Comparison of ENCODE assay signal across 1 cellular context in the genomic region with DNA sequence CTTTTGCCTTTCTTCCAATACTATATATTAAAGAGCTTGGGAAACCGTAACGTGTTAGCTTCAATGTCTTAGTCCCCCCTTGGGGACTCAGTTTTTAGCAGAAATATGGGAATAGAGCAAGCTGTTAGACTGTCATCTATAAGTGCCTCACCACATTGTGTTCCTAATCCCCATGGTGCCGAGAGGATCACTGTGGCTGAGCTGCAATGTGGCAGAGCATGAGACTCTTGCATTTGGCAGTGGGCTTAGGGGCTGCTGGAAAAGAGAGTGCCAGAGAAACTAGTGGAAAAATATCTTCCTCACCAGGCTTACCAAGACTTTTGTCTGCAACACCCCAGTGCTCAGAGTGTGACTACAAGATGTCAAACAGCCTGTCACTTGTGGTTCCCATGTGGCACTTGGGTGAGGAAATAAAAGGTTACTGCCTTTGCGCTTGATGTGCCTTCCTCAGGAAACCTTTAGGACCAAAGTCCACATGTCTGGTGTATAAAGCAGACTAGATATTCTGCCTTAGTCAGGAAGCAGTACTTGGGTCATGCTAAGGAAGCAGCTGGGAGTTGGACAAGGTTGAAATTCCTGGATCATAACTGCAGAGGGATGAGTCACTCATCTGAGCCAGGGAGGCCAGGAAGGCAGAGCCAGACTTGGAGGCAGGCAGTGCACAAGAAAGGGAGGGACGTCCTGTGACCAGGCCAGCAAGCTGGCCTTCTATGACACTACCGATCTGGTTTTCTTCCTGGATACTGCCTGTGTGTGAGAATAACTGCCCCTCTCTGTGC.
TF ChIP-seq lines count a peak whose summit lies in the region.

No MANE protein-coding gene starts in this region.

TF ChIP-seq in WTC11, 78 proteins besides CTCF, POLR2A, EP300 and RAD21 (continued from another document):
- TF ChIP-seq, protein P1, sequence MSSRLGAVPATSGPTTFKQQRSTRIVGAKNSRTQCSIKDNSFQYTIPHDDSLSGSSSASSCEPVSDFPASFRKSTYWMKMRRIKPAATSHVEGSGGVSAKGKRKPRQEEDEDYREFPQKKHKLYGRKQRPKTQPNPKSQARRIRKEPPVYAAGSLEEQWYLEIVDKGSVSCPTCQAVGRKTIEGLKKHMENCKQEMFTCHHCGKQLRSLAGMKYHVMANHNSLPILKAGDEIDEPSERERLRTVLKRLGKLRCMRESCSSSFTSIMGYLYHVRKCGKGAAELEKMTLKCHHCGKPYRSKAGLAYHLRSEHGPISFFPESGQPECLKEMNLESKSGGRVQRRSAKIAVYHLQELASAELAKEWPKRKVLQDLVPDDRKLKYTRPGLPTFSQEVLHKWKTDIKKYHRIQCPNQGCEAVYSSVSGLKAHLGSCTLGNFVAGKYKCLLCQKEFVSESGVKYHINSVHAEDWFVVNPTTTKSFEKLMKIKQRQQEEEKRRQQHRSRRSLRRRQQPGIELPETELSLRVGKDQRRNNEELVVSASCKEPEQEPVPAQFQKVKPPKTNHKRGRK (CRISPR knock-in tag; IDR thresholded peaks at IDR 0.05; ENCODE audit: borderline replicate concordance): no peak
- TF ChIP-seq PRRX2 (CRISPR knock-in tag; IDR thresholded peaks at IDR 0.05): no peak
- TF ChIP-seq, protein P2, sequence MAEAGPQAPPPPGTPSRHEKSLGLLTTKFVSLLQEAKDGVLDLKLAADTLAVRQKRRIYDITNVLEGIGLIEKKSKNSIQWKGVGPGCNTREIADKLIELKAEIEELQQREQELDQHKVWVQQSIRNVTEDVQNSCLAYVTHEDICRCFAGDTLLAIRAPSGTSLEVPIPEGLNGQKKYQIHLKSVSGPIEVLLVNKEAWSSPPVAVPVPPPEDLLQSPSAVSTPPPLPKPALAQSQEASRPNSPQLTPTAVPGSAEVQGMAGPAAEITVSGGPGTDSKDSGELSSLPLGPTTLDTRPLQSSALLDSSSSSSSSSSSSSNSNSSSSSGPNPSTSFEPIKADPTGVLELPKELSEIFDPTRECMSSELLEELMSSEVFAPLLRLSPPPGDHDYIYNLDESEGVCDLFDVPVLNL (CRISPR knock-in tag; IDR thresholded peaks at IDR 0.05; ENCODE audit: borderline replicate concordance, low read depth): no peak
- TF ChIP-seq, protein P3, sequence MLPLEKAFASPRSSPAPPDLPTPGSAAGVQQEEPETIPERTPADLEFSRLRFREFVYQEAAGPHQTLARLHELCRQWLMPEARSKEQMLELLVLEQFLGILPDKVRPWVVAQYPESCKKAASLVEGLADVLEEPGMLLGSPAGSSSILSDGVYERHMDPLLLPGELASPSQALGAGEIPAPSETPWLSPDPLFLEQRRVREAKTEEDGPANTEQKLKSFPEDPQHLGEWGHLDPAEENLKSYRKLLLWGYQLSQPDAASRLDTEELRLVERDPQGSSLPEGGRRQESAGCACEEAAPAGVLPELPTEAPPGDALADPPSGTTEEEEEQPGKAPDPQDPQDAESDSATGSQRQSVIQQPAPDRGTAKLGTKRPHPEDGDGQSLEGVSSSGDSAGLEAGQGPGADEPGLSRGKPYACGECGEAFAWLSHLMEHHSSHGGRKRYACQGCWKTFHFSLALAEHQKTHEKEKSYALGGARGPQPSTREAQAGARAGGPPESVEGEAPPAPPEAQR (CRISPR knock-in tag; IDR thresholded peaks at IDR 0.05): no peak
- TF ChIP-seq, protein P4, sequence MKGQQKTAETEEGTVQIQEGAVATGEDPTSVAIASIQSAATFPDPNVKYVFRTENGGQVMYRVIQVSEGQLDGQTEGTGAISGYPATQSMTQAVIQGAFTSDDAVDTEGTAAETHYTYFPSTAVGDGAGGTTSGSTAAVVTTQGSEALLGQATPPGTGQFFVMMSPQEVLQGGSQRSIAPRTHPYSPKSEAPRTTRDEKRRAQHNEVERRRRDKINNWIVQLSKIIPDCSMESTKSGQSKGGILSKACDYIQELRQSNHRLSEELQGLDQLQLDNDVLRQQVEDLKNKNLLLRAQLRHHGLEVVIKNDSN (CRISPR knock-in tag; IDR thresholded peaks at IDR 0.05): no peak
- no peak for TF ChIP-seq ZNF121 (CRISPR knock-in tag; IDR thresholded peaks at IDR 0.05)
